Comparison of ENCODE assay signal across 1 cellular context in genomic region chr15:98177950-98178848, GRCh38.
A peak's percentile ranks its signal among the peaks of the same experiment; 100 is the strongest.
TF ChIP-seq lines count a peak whose summit lies in the region.

No MANE protein-coding gene starts in this region.

TF ChIP-seq in HEK293, 187 proteins besides CTCF, POLR2A, EP300 and RAD21 (continued from another document):
- TF ChIP-seq ZNF518A (tag by site-specific recombination; conservative IDR thresholded peaks at IDR 0.05; ENCODE audit: low read depth) (no peak), ZNF350 (tag by site-specific recombination; IDR thresholded peaks at IDR 0.05) (no peak), ZNF280D (tag by site-specific recombination; IDR thresholded peaks at IDR 0.05) (no peak), ZNF658 (tag by site-specific recombination; IDR thresholded peaks at IDR 0.05) (no peak), ZNF138 (tag by site-specific recombination; IDR thresholded peaks at IDR 0.05; ENCODE audit: borderline replicate concordance) (no peak), ZNF621 (tag by site-specific recombination; IDR thresholded peaks at IDR 0.05) (no peak), ZNF792 (tag by site-specific recombination; IDR thresholded peaks at IDR 0.05) (no peak), IKZF3 (tag by site-specific recombination; IDR thresholded peaks at IDR 0.05) (no peak), ZNF157 (tag by site-specific recombination; IDR thresholded peaks at IDR 0.05) (no peak), ZNF266 (tag by site-specific recombination; IDR thresholded peaks at IDR 0.05; ENCODE audit: low read depth) (no peak), ZNF830 (tag by site-specific recombination; IDR thresholded peaks at IDR 0.05; ENCODE audit: low read depth) (no peak), ZSCAN4 (tag by site-specific recombination; IDR thresholded peaks at IDR 0.05) (peak; percentile 89), ZNF423 (tag by site-specific recombination; IDR thresholded peaks at IDR 0.05) (no peak), ZNF654 (tag by site-specific recombination; IDR thresholded peaks at IDR 0.05; ENCODE audit: low read depth) (peak; percentile 92), MEIS1 (CRISPR knock-in tag; IDR thresholded peaks at IDR 0.05; ENCODE audit: borderline replicate concordance) (no peak), SP2 (tag by site-specific recombination; IDR thresholded peaks at IDR 0.05) (no peak), ZXDB (tag by site-specific recombination; IDR thresholded peaks at IDR 0.05) (no peak), GLIS2 (tag by site-specific recombination; IDR thresholded peaks at IDR 0.05) (no peak), ZNF366 (tag by site-specific recombination; conservative IDR thresholded peaks at IDR 0.05) (no peak), ZBTB44 (tag by site-specific recombination; IDR thresholded peaks at IDR 0.05) (no peak), ZNF561 (tag by site-specific recombination; IDR thresholded peaks at IDR 0.05; ENCODE audit: borderline replicate concordance) (no peak), ZNF18 (tag by site-specific recombination; IDR thresholded peaks at IDR 0.05) (no peak)
